Comparison of ENCODE assay signal across 24 cellular contexts in the genomic region with DNA sequence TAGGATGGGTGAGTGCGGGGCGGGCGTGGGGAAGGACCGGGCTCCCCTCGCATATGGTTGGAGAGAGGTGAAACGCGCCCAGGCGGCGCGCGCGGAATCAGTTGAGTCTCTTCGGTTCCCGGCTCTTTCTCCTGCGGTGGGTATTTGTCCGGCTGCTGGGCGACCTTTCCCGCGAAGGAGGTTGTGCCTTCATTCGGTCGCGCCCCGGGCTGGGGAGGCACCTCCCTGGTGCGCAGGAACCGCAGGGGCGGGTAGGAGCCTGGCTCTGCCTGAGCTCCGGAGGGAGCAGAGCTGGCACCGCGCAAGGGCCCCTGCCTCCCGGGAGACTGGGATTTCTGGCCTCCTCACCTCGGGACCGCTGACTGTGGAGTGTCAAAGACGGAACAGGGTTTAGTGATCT. TPM values are rescaled to one million over a fixed set of nuclear protein-coding genes. Genes with fewer than 3 reads are reported as not detected.
DNase-seq lines count a peak whose midpoint lies in the region; FAIRE-seq and TF ChIP-seq lines count a peak whose summit lies in the region.
"Had no signal": no experiment of that assay in that cellular context is flagged by ENCODE, and none has a peak within 500 bp of the region (broad histone marks: within the 10 kb centered on the region; RNA-seq: fewer than 3 reads in every experiment).

No MANE protein-coding gene starts in this region.

- no peaks in the 10 kb centered on the region for H3K36me3 Mint-ChIP-seq in chondrocyte (ENCODE audit: low read depth)

- no peak overlapping the region for H3K9ac ChIP-seq in neuronal stem cell (ENCODE audit: low read depth, low read length, poor library complexity)
- H3K9ac ChIP-seq: GM23248 had no signal

- H3K27me3 Mint-ChIP-seq in chondrocyte (ENCODE audit: low read depth), result peaks cover 17% of the 10 kb centered on the region

- no peak for TF ChIP-seq POLR2A in testis (IDR thresholded peaks at IDR 0.05)

- H3K27ac Mint-ChIP-seq in chondrocyte (ENCODE audit: unreplicated experiment), result no peak overlapping the region
- H3K27ac Mint-ChIP-seq: CD4-positive, alpha-beta memory T cell; HFFc6 had no signal

- no peak overlapping the region for H3K4me2 ChIP-seq in neuronal stem cell (ENCODE audit: insufficient read depth, low read length, poor library complexity, severe bottlenecking)

- H3K36me3 ChIP-seq in neuronal stem cell (replicated peaks in 1 of 2; ENCODE audit: control insufficient read depth in 2 of 2, insufficient read depth in 2 of 2, low read length in 2 of 2) (no peaks in the 10 kb centered on the region), testis (ENCODE audit: low read depth, missing control alignments) (no peaks in the 10 kb centered on the region)
- H3K36me3 ChIP-seq: HAP-1 had no signal

- H3K4me1 ChIP-seq in neuronal stem cell (ENCODE audit: control insufficient read depth in 2 of 2, insufficient read depth in 1 of 2, low read depth in 1 of 2, low read length in 2 of 2) (no peaks in the 10 kb centered on the region), testis (no peaks in the 10 kb centered on the region)
- H3K4me1 ChIP-seq: HAP-1 had no signal

- no peak for TF ChIP-seq CTCF in chondrocyte (IDR thresholded peaks at IDR 0.05)
- no peak for TF ChIP-seq CTCF in testis (IDR thresholded peaks at IDR 0.05)

- no peak overlapping the region for H3K4me3 Mint-ChIP-seq in chondrocyte (ENCODE audit: unreplicated experiment)
- H3K4me3 Mint-ChIP-seq: CD4-positive, alpha-beta memory T cell; HFFc6 had no signal

- H3K4me1 Mint-ChIP-seq in chondrocyte (ENCODE audit: low read depth), result no peaks in the 10 kb centered on the region

- no peak overlapping the region for H3K4ac ChIP-seq in neuronal stem cell (ENCODE audit: low read length)

- no CpG with 5 or more reads among the region's 33 CpGs for WGBS in neuronal stem cell (ENCODE audit: extremely low coverage in 2 of 2, insufficient read length in 2 of 2, insufficient replicate concordance in 1 of 2), 2 donors
- 23 to 29% methylated on average over 23 to 33 of the region's 33 CpGs for WGBS in testis, 2 donors

- H2AFZ ChIP-seq in neuronal stem cell (ENCODE audit: low read length), result no peak overlapping the region
- H2AFZ ChIP-seq: GM23248 had no signal

- H2BK5ac ChIP-seq in neuronal stem cell (ENCODE audit: low read length), result no peak overlapping the region

- H3K9me3 ChIP-seq in neuronal stem cell (replicated peaks in 1 of 2; ENCODE audit: control insufficient read depth in 2 of 2, insufficient read depth in 1 of 2, low read depth in 1 of 2, low read length in 2 of 2) (no peaks in the 10 kb centered on the region), testis (no peaks in the 10 kb centered on the region)
- H3K9me3 ChIP-seq: HAP-1 had no signal

- no peak overlapping the region for H3K27ac ChIP-seq in neuronal stem cell (replicated peaks; ENCODE audit: low read length)
- H3K27ac ChIP-seq in testis, result no peak overlapping the region
- H3K27ac ChIP-seq: GM23248 had no signal

- H3K4me3 ChIP-seq in neuronal stem cell (ENCODE audit: low read length in 2 of 2) (no peak overlapping the region), testis (peak overlapping the region; percentile 9 to 52)
- H3K4me3 ChIP-seq: GM23248, HAP-1 had no signal

- no peaks in the 10 kb centered on the region for H3K9me3 Mint-ChIP-seq in chondrocyte (ENCODE audit: low read depth)
- H3K9me3 Mint-ChIP-seq: HFFc6 had no signal

- peak; percentile 92 for DNase-seq in chondrocyte (ENCODE audit: low spot score)
- no peak for DNase-seq in neuronal stem cell (ENCODE audit: low spot score)
- no peak for DNase-seq in testis
- no peak for DNase-seq in HTR-8/SVneo (ENCODE audit: insufficient read length, low spot score)
- DNase-seq in cerebellar nuclear complex (lab: John Stamatoyannopoulos, UW), result no peak
- DNase-seq in T-helper 1 cell, result no peak
- DNase-seq: C1 segment of cervical spinal cord; Calu3; CD4-positive, alpha-beta memory T cell; COR-L47; DMS53; DMS79 treated with DMSO at 0.1 percent for 48 hours; GF-D8; GM23248; HFFc6 had no signal

- peak overlapping the region; percentile 30 for H2BK12ac ChIP-seq in neuronal stem cell (ENCODE audit: low read length)

- H2BK120ac ChIP-seq in neuronal stem cell (ENCODE audit: low read depth, low read length), result no peak overlapping the region

- intact Hi-C loops in testis (cut with DNase I; ENCODE audit: low total_unique reads), result no loop called here

- no peaks in the 10 kb centered on the region for H3K79me1 ChIP-seq in neuronal stem cell (ENCODE audit: low read depth, low read length)

- no peak overlapping the region for H3K23ac ChIP-seq in neuronal stem cell (ENCODE audit: low read depth, low read length, poor library complexity)

- no peak overlapping the region for H4K91ac ChIP-seq in neuronal stem cell (ENCODE audit: low read depth, low read length, poor library complexity)

- H4K8ac ChIP-seq in neuronal stem cell (ENCODE audit: low read depth, low read length), result no peak overlapping the region

- FAIRE-seq in HTR-8/SVneo (lab: Jason Lieb, UNC), result no peak
- FAIRE-seq: GM12891, GM18507 had no signal

- no peak overlapping the region for H2BK15ac ChIP-seq in neuronal stem cell (ENCODE audit: low read length)

- H3K14ac ChIP-seq in neuronal stem cell (ENCODE audit: low read length), result no peak overlapping the region

- H2AK5ac ChIP-seq in neuronal stem cell (ENCODE audit: low read depth, low read length), result no peak overlapping the region

- no peak overlapping the region for H3K18ac ChIP-seq in neuronal stem cell (ENCODE audit: low read length)

- H3K27me3 ChIP-seq in neuronal stem cell (ENCODE audit: control insufficient read depth in 3 of 3, insufficient read depth in 3 of 3, low read depth in 1 of 3, low read length in 3 of 3) (peaks cover 0 to 7% (median 2%) of the 10 kb centered on the region in 3 experiments), testis (no peaks in the 10 kb centered on the region)

RNA-seq across cellular contexts. Expression of a gene that starts 27.5 kb away (rescaled TPM):
- total RNA-seq in chondrocyte (not detected in 3 replicates), testis (not detected)
- polyA plus RNA-seq in neuronal stem cell (2013, experiment 1 of 2), result 0.07 TPM
- polyA plus RNA-seq in neuronal stem cell (2013, experiment 2 of 2), result 0.10 TPM
- polyA plus RNA-seq in testis (ENCODE audit: insufficient read depth, low read depth, low replicate concordance), result 0.84 TPM
- total RNA-seq: A172; A673; CD4-positive, alpha-beta memory T cell; Daoy; G401; GM23248; H4; HFFc6 had no signal
- polyA plus RNA-seq: BJ; CD4-positive, alpha-beta memory T cell; GM23248 had no signal

RNA-seq across cellular contexts. Expression of a gene that starts 36.4 kb away (rescaled TPM):
- total RNA-seq in chondrocyte (not detected in 3 replicates), testis (not detected)
- not detected for polyA plus RNA-seq in neuronal stem cell (2013, experiment 1 of 2)
- polyA plus RNA-seq in neuronal stem cell (2013, experiment 2 of 2), result not detected
- polyA plus RNA-seq in testis (ENCODE audit: insufficient read depth, low read depth, low replicate concordance), result not detected
- total RNA-seq: A172; A673; Calu3; CD4-positive, alpha-beta memory T cell; Daoy; G401; GM23248; H4; HFFc6 had no signal
- polyA plus RNA-seq: BJ; CD4-positive, alpha-beta memory T cell; GM23248 had no signal

RNA-seq across cellular contexts. Expression of a gene that starts 39.4 kb away (rescaled TPM):
- total RNA-seq in chondrocyte (not detected in 3 replicates), testis (1 to 10 TPM; 1.7 to 2.4 TPM)
- polyA plus RNA-seq in neuronal stem cell (2013, experiment 1 of 2), result not detected
- polyA plus RNA-seq in neuronal stem cell (2013, experiment 2 of 2), result 0.08 TPM
- 2.1 TPM for polyA plus RNA-seq in testis (ENCODE audit: insufficient read depth, low read depth, low replicate concordance)
- total RNA-seq: CD4-positive, alpha-beta memory T cell; G401; GM23248; H4; HFFc6 had no signal
- polyA plus RNA-seq: CD4-positive, alpha-beta memory T cell; GM23248 had no signal

RNA-seq across cellular contexts. Expression of a gene that starts 57.0 kb away (rescaled TPM):
- not detected in 3 replicates for total RNA-seq in chondrocyte
- polyA plus RNA-seq in neuronal stem cell (2013, experiment 1 of 2), result not detected
- polyA plus RNA-seq in neuronal stem cell (2013, experiment 2 of 2), result not detected
- not detected for total RNA-seq in testis
- polyA plus RNA-seq in testis (ENCODE audit: insufficient read depth, low read depth, low replicate concordance), result 6.2 TPM
- total RNA-seq: A673; CD4-positive, alpha-beta memory T cell; GM23248; H4 had no signal
- polyA plus RNA-seq: CD4-positive, alpha-beta memory T cell; GM23248 had no signal

Comparison
In these comparisons a context has a peak if more than half of its experiments do, and no peak if none do; other contexts are left out.
1. H3K4me3 ChIP-seq: peak in testis (2 of 2); none in neuronal stem cell (0 of 2).